ENCODE assay signal across 32 cellular contexts in the genomic region with DNA sequence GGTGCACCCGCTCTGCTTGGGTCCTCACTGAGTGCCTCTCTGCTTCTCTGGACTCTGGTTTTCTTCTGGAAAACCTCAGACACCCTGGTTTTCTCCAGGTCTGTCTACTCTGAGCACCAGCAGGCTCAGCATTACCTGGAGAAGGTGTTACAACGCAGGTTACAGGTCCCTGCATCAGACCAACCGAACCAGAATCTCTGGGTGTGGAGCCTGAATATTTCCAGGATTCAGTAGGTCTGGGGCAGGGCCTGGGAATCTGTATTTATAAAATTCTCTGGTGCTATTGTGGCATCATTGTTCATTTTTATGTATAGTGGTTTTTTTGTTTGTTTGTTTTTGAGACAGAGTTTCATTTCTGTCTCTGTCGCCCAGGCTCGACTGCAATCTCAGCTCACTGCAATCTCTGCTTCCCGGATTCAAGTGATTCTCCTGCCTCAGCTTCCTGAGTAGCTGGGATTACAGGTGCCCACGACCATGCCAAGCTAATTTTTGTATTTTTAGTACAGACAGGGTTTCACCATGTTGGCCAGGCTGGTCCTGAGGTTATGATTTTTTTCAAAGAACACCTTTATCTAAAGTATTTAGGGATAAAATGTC. TPM values are rescaled to one million over a fixed set of nuclear protein-coding genes. Genes with fewer than 3 reads are reported as not detected.
"Had no signal": no experiment of that assay in that cellular context is flagged by ENCODE, and none has a peak within 500 bp of the region (broad histone marks: within the 10 kb centered on the region; RNA-seq: fewer than 3 reads in every experiment).

No MANE protein-coding gene starts in this region.

- ATAC-seq: activated CD4-positive, alpha-beta T cell treated with anti-CD3 and anti-CD28 coated beads for 36 hours; activated T-cell treated with anti-CD3 and anti-CD28 coated beads, Interleukin-2, amount 50 U/mL, for 72 hours; foreskin keratinocyte; left ventricle myocardium superior; naive thymus-derived CD4-positive, alpha-beta T cell; stimulated activated naive CD8-positive, alpha-beta T cell treated with anti-CD3 and anti-CD28 coated beads, Interleukin-15, Interleukin-2, amounts not matched to agents 100 U/mL and 50 U/mL, for 24 hours had no signal

- H3K27ac ChIP-seq: colonic mucosa, dorsolateral prefrontal cortex, esophagus muscularis mucosa, foreskin keratinocyte, heart right ventricle, right lobe of liver, skin epidermis, testis, transverse colon, uterus had no signal

- H3K36me3 ChIP-seq: colonic mucosa, right lobe of liver, transverse colon, uterus had no signal

- H3K4me3 ChIP-seq: colonic mucosa, esophagus muscularis mucosa, right lobe of liver, skin epidermis, transverse colon, uterus had no signal

- DNase-seq: activated CD4-positive, alpha-beta T cell treated with anti-CD3 and anti-CD28 coated beads for 36 hours; activated CD4-positive, alpha-beta T cell treated with anti-CD3 and anti-CD28 coated beads, Interleukin-2, amount 50 U/mL, for 4 hours; activated CD4-positive, CD25-positive, alpha-beta regulatory T cell; activated naive CD4-positive, alpha-beta T cell; activated T-cell treated with anti-CD3 and anti-CD28 coated beads for 4 hours; activated T-cell treated with anti-CD3 and anti-CD28 coated beads, Interleukin-2, amount 50 U/mL, for 72 hours; anterior cingulate cortex; cerebellar nuclear complex; colonic mucosa; dorsolateral prefrontal cortex; effector memory CD4-positive, alpha-beta T cell; foreskin keratinocyte; heart right ventricle; left cardiac atrium; left ventricle myocardium superior; naive thymus-derived CD4-positive, alpha-beta T cell; posterior cingulate gyrus; right lobe of liver; stimulated activated CD4-positive, alpha-beta T cell treated with anti-CD3 and anti-CD28 coated beads, Interleukin-12 subunit alpha, Interleukin-12 subunit beta, amount 100 ng/mL, for 4 hours; stimulated activated CD4-positive, alpha-beta T cell treated with anti-CD3 and anti-CD28 coated beads, Interleukin-4, amount 100 ng/mL, for 1 hour; stimulated activated naive CD8-positive, alpha-beta T cell treated with anti-CD3 and anti-CD28 coated beads, Interleukin-15, Interleukin-2, amounts not matched to agents 100 U/mL and 50 U/mL, for 24 hours; testis; transverse colon; uterus had no signal

- H3K27ac Mint-ChIP-seq: activated CD4-positive, alpha-beta T cell treated with anti-CD3 and anti-CD28 coated beads for 36 hours; activated naive CD8-positive, alpha-beta T cell; activated T-cell treated with anti-CD3 and anti-CD28 coated beads, Interleukin-2, amount 50 U/mL, for 72 hours; naive thymus-derived CD4-positive, alpha-beta T cell had no signal

- H3K9me3 Mint-ChIP-seq: activated T-cell treated with anti-CD3 and anti-CD28 coated beads, Interleukin-2, amount 50 U/mL, for 72 hours; naive thymus-derived CD4-positive, alpha-beta T cell; neural crest cell had no signal

- H3K4me3 Mint-ChIP-seq: activated CD4-positive, alpha-beta T cell treated with anti-CD3 and anti-CD28 coated beads for 36 hours; activated naive CD8-positive, alpha-beta T cell; neural crest cell had no signal

- H3K9me3 ChIP-seq: body of pancreas, colonic mucosa, esophagus muscularis mucosa, heart right ventricle, right lobe of liver, testis, transverse colon, uterus had no signal

- H3K4me1 ChIP-seq: foreskin keratinocyte had no signal

- H3K27me3 ChIP-seq: body of pancreas, testis had no signal

RNA-seq across cellular contexts. Expression of a gene that starts 1.5 kb away (rescaled TPM):
- total RNA-seq: activated CD4-positive, alpha-beta T cell treated with anti-CD3 and anti-CD28 coated beads for 36 hours; activated T-cell treated with anti-CD3 and anti-CD28 coated beads, Interleukin-2, amount 50 U/mL, for 72 hours; foreskin keratinocyte; glomerular endothelial cell; lung microvascular endothelial cell; naive thymus-derived CD4-positive, alpha-beta T cell; neural crest cell; T-helper 2 cell treated with Interferon-gamma antibody and Interleukin-4, amounts not matched to agents 100 ng/mL and 5 ng/mL, for 36 hours had no signal
- polyA plus RNA-seq: foreskin keratinocyte; naive thymus-derived CD4-positive, alpha-beta T cell had no signal

RNA-seq across cellular contexts. Expression of a gene that starts 20.1 kb away (rescaled TPM):
- total RNA-seq: activated CD4-positive, alpha-beta T cell treated with anti-CD3 and anti-CD28 coated beads for 36 hours; body of pancreas; foreskin keratinocyte; glomerular endothelial cell; lung microvascular endothelial cell; naive thymus-derived CD4-positive, alpha-beta T cell; neural crest cell; T-helper 2 cell treated with Interferon-gamma antibody and Interleukin-4, amounts not matched to agents 100 ng/mL and 5 ng/mL, for 36 hours had no signal
- polyA plus RNA-seq: foreskin keratinocyte; naive thymus-derived CD4-positive, alpha-beta T cell had no signal

RNA-seq across cellular contexts. Expression of a gene that starts 25.8 kb away (rescaled TPM):
- total RNA-seq: activated CD4-positive, alpha-beta T cell treated with anti-CD3 and anti-CD28 coated beads for 36 hours; activated T-cell treated with anti-CD3 and anti-CD28 coated beads, Interleukin-2, amount 50 U/mL, for 72 hours; body of pancreas; T-helper 2 cell treated with Interferon-gamma antibody and Interleukin-4, amounts not matched to agents 100 ng/mL and 5 ng/mL, for 36 hours had no signal
- polyA plus RNA-seq: naive thymus-derived CD4-positive, alpha-beta T cell had no signal
